8 cellular contexts compared by ENCODE assay signal in the genomic region with DNA sequence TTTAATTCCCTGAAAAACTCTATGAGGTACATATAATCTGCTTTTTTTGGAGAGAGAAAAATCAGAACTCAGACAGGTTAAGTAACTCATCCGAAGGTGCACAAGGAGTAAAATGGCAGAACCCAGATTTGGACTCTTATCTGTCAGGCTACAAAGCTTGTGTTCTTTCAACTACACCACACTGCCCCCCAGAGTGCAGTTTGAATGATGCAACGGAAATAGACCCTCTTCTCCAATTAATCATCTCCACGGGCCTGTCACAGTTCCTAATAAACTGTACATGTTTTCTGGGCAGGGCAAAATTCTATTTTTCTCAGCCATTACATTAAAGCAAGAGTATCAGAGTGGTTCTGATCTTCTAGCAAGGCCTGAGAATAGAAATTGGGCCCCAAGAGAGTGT. TPM values are rescaled to one million over a fixed set of nuclear protein-coding genes. Genes with fewer than 3 reads are reported as not detected.
A peak's percentile ranks its signal among the peaks of the same experiment; 100 is the strongest.
DNase-seq lines count a peak whose midpoint lies in the region; ATAC-seq, FAIRE-seq and TF ChIP-seq lines count a peak whose summit lies in the region.

No MANE protein-coding gene starts in this region.

- H3K79me2 ChIP-seq in H1 (ENCODE audit: control insufficient read depth in 1 of 2, insufficient read depth in 2 of 2, low read length in 2 of 2): no peaks in the 10 kb centered on the region

- POLR2A ChIA-PET in A673 (lab: Charles Lee; ENCODE audit: low non-redundant PET): no interaction called here
- POLR2A ChIA-PET in H1 (lab: Charles Lee; ENCODE audit: partially characterized antibody): interaction anchor here (1.4 kb wide), 1 partner anchor 96 kb away, joined by 3 read pairs; no protein-coding TSS in a partner anchor

- no peak overlapping the region for H3K27ac Mint-ChIP-seq in immature natural killer cell

- H2BK12ac ChIP-seq in H1 (ENCODE audit: low read depth, low read length): no peak overlapping the region

- no peaks in the 10 kb centered on the region for H3K36me3 ChIP-seq in A673 (ENCODE audit: insufficient read depth, low read length, poor library complexity, severe bottlenecking)
- H3K36me3 ChIP-seq in H1 (ENCODE audit: control insufficient read depth in 2 of 4, insufficient read depth in 4 of 4, low read length in 3 of 4): no peaks in the 10 kb centered on the region

- intact Hi-C loops in A673 (cut with micrococcal nuclease; ENCODE audit: unreplicated experiment): loop anchor here (10.0 kb wide), 1 partner anchor 182 kb away; no protein-coding TSS in a partner anchor

- in situ Hi-C loops in GM13977 (cut with MboI; ENCODE audit: low pct_unique_long_range_greater_than_20kb, low sequenced_read_pairs, unreplicated experiment): no loop called here

- H2AFZ ChIP-seq in H1 (ENCODE audit: low read length): no peak overlapping the region

- no peak overlapping the region for H2BK5ac ChIP-seq in H1 (ENCODE audit: low read depth, low read length)

- FAIRE-seq in H1 (lab: Jason Lieb, UNC): peak; percentile 90

- H3K4me3 ChIP-seq in A673 (ENCODE audit: low read depth, low read length, poor library complexity, severe bottlenecking) (no peak overlapping the region), H1 (ENCODE audit: extremely low read depth in 1 of 4, insufficient read depth in 2 of 4, low read depth in 3 of 4, low read length in 4 of 4) (no peak overlapping the region)

- TF ChIP-seq CTCF in A673 (conservative IDR thresholded peaks at IDR 0.05; ENCODE audit: low read depth, low read length) (peak; percentile 55), GM13977 (IDR thresholded peaks at IDR 0.05; ENCODE audit: extremely low read depth, insufficient read depth, missing control alignments) (peak; percentile 51), H1 (IDR thresholded peaks at IDR 0.05; ENCODE audit: control extremely low read depth in 1 of 3, insufficient read depth in 1 of 3, low read depth in 1 of 3, low read length in 3 of 3) (peak in 2 of 3 experiments; percentile 28 to 47; a peak in 2 of 4 replicates)

- H3K27me3 ChIP-seq in A673 (replicated peaks; ENCODE audit: insufficient read depth, low read depth, low read length, poor library complexity): peaks cover 19% of the 10 kb centered on the region
- no peaks in the 10 kb centered on the region for H3K27me3 ChIP-seq in H1 (replicated peaks in 1 of 4; ENCODE audit: control insufficient read depth in 3 of 4, extremely low read depth in 1 of 4, insufficient read depth in 3 of 4, low read length in 3 of 4)

- no peak overlapping the region for H3K4ac ChIP-seq in H1 (replicated peaks; ENCODE audit: insufficient read length, low read depth, low read length)

- no peak overlapping the region for H4K91ac ChIP-seq in H1 (replicated peaks; ENCODE audit: insufficient read length, low read length)

- H3K27me3 Mint-ChIP-seq in immature natural killer cell (ENCODE audit: low read depth in 3 of 3): peaks cover 0 to 9% (median 0%) of the 10 kb centered on the region in 3 donors

- ATAC-seq in HG03280 (IDR thresholded peaks at IDR 0.05; ENCODE audit: unreplicated experiment) (peak; percentile 76), HG02588 (IDR thresholded peaks at IDR 0.05; ENCODE audit: unreplicated experiment) (no peak)

- no peak overlapping the region for H3K4me3 Mint-ChIP-seq in immature natural killer cell

- BruUV-seq in A673 (replicated peaks; lab: Mats Ljungman, UMichigan): no TSS peak

- 43% methylated on average over 3 of the region's 3 CpGs; no CpG with 5 or more reads in 1 of the 2 experiments for WGBS in H1 (ENCODE audit: extremely low coverage in 1 of 2, insufficient coverage in 1 of 2, insufficient read length in 1 of 2, insufficient replicate concordance in 2 of 2, low coverage in 1 of 2, low lambda C conversion rate in 2 of 2, missing lambda C conversion rate in 1 of 2), 2 experiments

- H3K23ac ChIP-seq in H1 (ENCODE audit: insufficient read length): no peak overlapping the region

- H3K27ac ChIP-seq in A673 (ENCODE audit: low read depth, low read length, poor library complexity, severe bottlenecking) (no peak overlapping the region), H1 (ENCODE audit: low read depth, low read length) (no peak overlapping the region)

- CTCF ChIA-PET in A673 (lab: Charles Lee) (no interaction called here), H1 (lab: Charles Lee; ENCODE audit: partially characterized antibody) (interaction anchor here (0.7 to 1.7 kb wide), 20 partner anchors 9 to 305 kb away, joined by 3 to 10 read pairs (median 4); partner anchors contain the start of genes ALG13 and SERTM2)

- no peak overlapping the region; the same call in 1 of the 2 replicates for H2BK20ac ChIP-seq in H1 (ENCODE audit: low read length)

- H3K4me1 ChIP-seq in A673 (ENCODE audit: insufficient read depth, low read length, poor library complexity, severe bottlenecking) (no peaks in the 10 kb centered on the region), H1 (replicated peaks in 1 of 4; ENCODE audit: control insufficient read depth in 3 of 4, insufficient read depth in 4 of 4, low read length in 3 of 4) (no peaks in the 10 kb centered on the region)

- no peak overlapping the region for H3K9ac ChIP-seq in H1 (replicated peaks in 1 of 4; ENCODE audit: extremely low read depth in 1 of 4, low read depth in 3 of 4, low read length in 3 of 4)

- no peak overlapping the region for H2BK15ac ChIP-seq in H1 (ENCODE audit: low read length)

- H3K9me3 Mint-ChIP-seq in immature natural killer cell: no peaks in the 10 kb centered on the region

- H4K20me1 ChIP-seq in H1 (replicated peaks in 1 of 2; ENCODE audit: control insufficient read depth in 1 of 2, insufficient read depth in 2 of 2, low read length in 2 of 2): no peaks in the 10 kb centered on the region

- no peak overlapping the region for H3K14ac ChIP-seq in H1 (ENCODE audit: insufficient read length)

- no peak overlapping the region for H3K18ac ChIP-seq in H1 (ENCODE audit: extremely low read depth, low read length)

- no peak overlapping the region for H4K8ac ChIP-seq in H1 (ENCODE audit: extremely low read depth, insufficient read depth, low read length)

- H2AK5ac ChIP-seq in H1 (ENCODE audit: low read depth, low read length): no peak overlapping the region

- no peaks in the 10 kb centered on the region for H3K79me1 ChIP-seq in H1 (ENCODE audit: low read depth, low read length)

- no peak overlapping the region for H2BK120ac ChIP-seq in H1 (replicated peaks; ENCODE audit: low read depth, low read length)

- TF ChIP-seq POLR2A in H1 (IDR thresholded peaks at IDR 0.05; ENCODE audit: control extremely low read depth in 1 of 2, low read depth in 2 of 2, low read length in 2 of 2): no peak

- TF ChIP-seq RAD21 in H1 (IDR thresholded peaks at IDR 0.05 in 1 of 2, conservative IDR thresholded peaks at IDR 0.05 in 1 of 2; ENCODE audit: low read depth in 2 of 2, low read length in 2 of 2): peak; percentile 55 to 68

- H3K23me2 ChIP-seq in H1 (ENCODE audit: low read depth, low read length): no peaks in the 10 kb centered on the region

- no peaks in the 10 kb centered on the region for H3K36me3 Mint-ChIP-seq in immature natural killer cell

- no peak for TF ChIP-seq EP300 in H1 (IDR thresholded peaks at IDR 0.05; ENCODE audit: borderline replicate concordance in 1 of 2, low read depth in 2 of 2, low read length in 2 of 2)

- no peak overlapping the region for H3K4me2 ChIP-seq in H1 (ENCODE audit: insufficient read depth in 1 of 2, low read depth in 2 of 2, low read length in 2 of 2)

- H3K56ac ChIP-seq in H1 (replicated peaks; ENCODE audit: insufficient read length, low read depth, low read length): no peak overlapping the region

- no peak overlapping the region for H4K5ac ChIP-seq in H1 (ENCODE audit: insufficient read length, low read depth, low read length)

- H3K9me3 ChIP-seq in A673 (ENCODE audit: low read depth, low read length, poor library complexity, severe bottlenecking): no peaks in the 10 kb centered on the region
- no peaks in the 10 kb centered on the region for H3K9me3 ChIP-seq in H1 (ENCODE audit: insufficient read depth in 2 of 2, low read depth in 1 of 2, low read length in 1 of 2)

- DNase-seq in A673 (ENCODE audit: low spot score): peak; percentile 56
- DNase-seq in GM13977 (ENCODE audit: low spot score): peak; percentile 13
- peak; percentile 2 to 60 for DNase-seq in NCI-H526 (lab: John Stamatoyannopoulos, UW)
- DNase-seq in H1 (ENCODE audit: low read depth in 1 of 2, low spot score in 2 of 2): peak in 1 of 2 experiments; percentile 53
- DNase-seq in immature natural killer cell: no peak
- no peak for DNase-seq in DMS79 treated with DMSO at 0.1 percent for 48 hours (lab: John Stamatoyannopoulos, UW)

- no peaks in the 10 kb centered on the region for H3K4me1 Mint-ChIP-seq in immature natural killer cell

TF ChIP-seq in H1, 55 proteins besides CTCF, POLR2A, EP300 and RAD21 (continues in another document):
- no peak for TF ChIP-seq TEAD4 (IDR thresholded peaks at IDR 0.05; ENCODE audit: low read depth, low read length)
- no peak for TF ChIP-seq NRF1 (IDR thresholded peaks at IDR 0.05; ENCODE audit: low read depth, low read length)
- TF ChIP-seq CTBP2 (IDR thresholded peaks at IDR 0.05; ENCODE audit: borderline replicate concordance, insufficient read depth, insufficient read length, low read length): no peak
- TF ChIP-seq, protein P1, sequence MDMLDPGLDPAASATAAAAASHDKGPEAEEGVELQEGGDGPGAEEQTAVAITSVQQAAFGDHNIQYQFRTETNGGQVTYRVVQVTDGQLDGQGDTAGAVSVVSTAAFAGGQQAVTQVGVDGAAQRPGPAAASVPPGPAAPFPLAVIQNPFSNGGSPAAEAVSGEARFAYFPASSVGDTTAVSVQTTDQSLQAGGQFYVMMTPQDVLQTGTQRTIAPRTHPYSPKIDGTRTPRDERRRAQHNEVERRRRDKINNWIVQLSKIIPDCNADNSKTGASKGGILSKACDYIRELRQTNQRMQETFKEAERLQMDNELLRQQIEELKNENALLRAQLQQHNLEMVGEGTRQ (IDR thresholded peaks at IDR 0.05; ENCODE audit: low read length): no peak
- no peak for TF ChIP-seq CEBPB (IDR thresholded peaks at IDR 0.05; ENCODE audit: low read depth, low read length)
- no peak for TF ChIP-seq SP4 (IDR thresholded peaks at IDR 0.05; ENCODE audit: low read length)
- no peak for TF ChIP-seq NANOG (IDR thresholded peaks at IDR 0.05; ENCODE audit: insufficient read depth, low read depth, low read length, poor library complexity, severe bottlenecking)
- no peak for TF ChIP-seq SUZ12 (IDR thresholded peaks at IDR 0.05; ENCODE audit: low read length)
- no peak for TF ChIP-seq ZNF274 (IDR thresholded peaks at IDR 0.05; ENCODE audit: borderline replicate concordance, extremely low read depth, low read length)

RNA-seq across cellular contexts. Expression of gene DCX, which starts 35.3 kb away (rescaled TPM):
- total RNA-seq in A673 (2021): not detected in 2 replicates
- total RNA-seq in H1 (2021; fragmentation: NEBNext Ultra II Directional; extraction: Animal tissue kit (Norgen Biotek cat#: 25700)): 2.4 and 3.3 TPM in 2 replicates
- polyA plus RNA-seq in H1 (2011; rRNA removed): 0.82 and 1.3 TPM in 2 replicates
- 1.2 TPM for polyA plus RNA-seq in H1 (2011; cell fraction: cytosol; rRNA removed)
- 1.9 TPM for polyA plus RNA-seq in H1 (2011; cell fraction: nucleus; rRNA removed)
- polyA plus RNA-seq in H1 (2012, experiment 1 of 2): 0.56 to 0.98 TPM (median 0.86 TPM) in 4 replicates
- 0.07 TPM for polyA plus RNA-seq in H1 (2012, experiment 2 of 2)
- polyA plus RNA-seq in H1 (2013, experiment 1 of 2): 1.7 TPM
- polyA plus RNA-seq in H1 (2013, experiment 2 of 2): 1.6 TPM
- polyA minus RNA-seq in H1 (2011; rRNA and poly(A)+ RNA removed): 8.4 and 9.9 TPM in 2 replicates
- polyA minus RNA-seq in H1 (2011; cell fraction: cytosol; rRNA and poly(A)+ RNA removed): 1.4 TPM
- polyA minus RNA-seq in H1 (2011; cell fraction: nucleus; rRNA and poly(A)+ RNA removed): 4.1 TPM
- polyA plus RNA-seq in immature natural killer cell: not detected

Comparison
In these comparisons a context has a peak if more than half of its experiments do, and no peak if none do; other contexts are left out.
1. DNase-seq: peak in A673 (single experiment), GM13977 (single experiment) and NCI-H526 (2 of 2); none in immature natural killer cell (0 of 3) and DMS79 treated with DMSO at 0.1 percent for 48 hours (single experiment).
2. Peak in every context shown above with its lines, with median percentiles within 50 percentile points of each other: CTCF ChIP-seq.